ENCODE assay signal across 8 cellular contexts in genomic region chr9:133701981-133702797, GRCh38. TPM values are rescaled to one million over a fixed set of nuclear protein-coding genes. Genes with fewer than 3 reads are reported as not detected.
DNase-seq lines count a peak whose midpoint lies in the region; ATAC-seq and TF ChIP-seq lines count a peak whose summit lies in the region.

No MANE protein-coding gene starts in this region.

- H4K91ac ChIP-seq in IMR-90 (ENCODE audit: insufficient read depth, low read depth, low read length), result peak overlapping the region; percentile 24; the same call in 1 of the 2 replicates

- H4K5ac ChIP-seq in IMR-90 (ENCODE audit: low read depth, low read length), result peak overlapping the region; percentile 98

- H2AFZ ChIP-seq in IMR-90 (replicated peaks; ENCODE audit: low read length, poor library complexity) (peak overlapping the region; percentile 87), PC-3 (ENCODE audit: low read length) (no peak overlapping the region)

- TF ChIP-seq EP300 in esophagus muscularis mucosa (IDR thresholded peaks at IDR 0.05), result no peak

- POLR2A ChIA-PET in IMR-90 (lab: Charles Lee; ENCODE audit: unreplicated experiment) (no interaction called here), PC-3 (lab: Charles Lee; ENCODE audit: unreplicated experiment) (no interaction called here)

- ATAC-seq in IMR-90 (ENCODE audit: low read depth) (peak; percentile 53), GM19328 (IDR thresholded peaks at IDR 0.05; ENCODE audit: unreplicated experiment) (no peak), PC-3 (no peak)

- peaks cover 13% of the 10 kb centered on the region for H3K27me3 Mint-ChIP-seq in progenitor cell of endocrine pancreas
- H3K27me3 Mint-ChIP-seq in type B pancreatic cell, result no peaks in the 10 kb centered on the region

- H3K4me2 ChIP-seq in IMR-90 (ENCODE audit: low read depth, low read length) (peak overlapping the region; percentile 4; the same call in 1 of the 2 replicates), PC-3 (ENCODE audit: low read length) (no peak overlapping the region)

- H3K9me2 ChIP-seq in PC-3 (replicated peaks; ENCODE audit: low read length), result no peaks in the 10 kb centered on the region

- H3F3A ChIP-seq in PC-3 (ENCODE audit: low read length, unreplicated experiment), result no peaks in the 10 kb centered on the region

- H3K4me3 ChIP-seq in IMR-90 (ENCODE audit: insufficient read depth, low read depth, low read length) (no peak overlapping the region), esophagus muscularis mucosa (peak overlapping the region; percentile 34 to 54 (median 39)), retinal pigment epithelial cell (ENCODE audit: low read length) (peak overlapping the region; percentile 36), PC-3 (ENCODE audit: low read length) (no peak overlapping the region)

- H3K79me2 ChIP-seq in PC-3 (ENCODE audit: low read length), result no peaks in the 10 kb centered on the region

- dilution Hi-C loops in IMR-90 (cut with HindIII; ENCODE audit: low sequenced_read_pairs, unreplicated experiment), result no loop called here

- BruUV-seq in IMR-90 (replicated peaks; lab: Mats Ljungman, UMichigan) (no TSS peak), PC-3 (replicated peaks; lab: Mats Ljungman, UMichigan) (no TSS peak)

- intact Hi-C loops in IMR-90 (cut with micrococcal nuclease), result no loop called here
- intact Hi-C loops in esophagus muscularis mucosa (cut with DNase I), result no loop called here
- intact Hi-C loops in PC-3 (cut with micrococcal nuclease), result no loop called here

- H3K9me3 ChIP-seq in IMR-90 (ENCODE audit: control insufficient read depth, insufficient read depth, low read length) (no peaks in the 10 kb centered on the region), esophagus muscularis mucosa (no peaks in the 10 kb centered on the region), PC-3 (ENCODE audit: low read length) (no peaks in the 10 kb centered on the region)

- in situ Hi-C loops in IMR-90 (cut with MboI; ENCODE audit: low sequenced_read_pairs), result no loop called here

- H3K36me3 ChIP-seq in IMR-90 (ENCODE audit: control insufficient read depth, insufficient read depth, low read length) (no peaks in the 10 kb centered on the region), esophagus muscularis mucosa (no peaks in the 10 kb centered on the region), PC-3 (ENCODE audit: low read depth, low read length) (no peaks in the 10 kb centered on the region)

- H3K27ac Mint-ChIP-seq in progenitor cell of endocrine pancreas, result no peak overlapping the region
- no peak overlapping the region for H3K27ac Mint-ChIP-seq in type B pancreatic cell

- H3K4me1 Mint-ChIP-seq in progenitor cell of endocrine pancreas (ENCODE audit: low read depth), result no peaks in the 10 kb centered on the region
- no peaks in the 10 kb centered on the region for H3K4me1 Mint-ChIP-seq in type B pancreatic cell (ENCODE audit: unreplicated experiment)

- H3K56ac ChIP-seq in IMR-90 (ENCODE audit: extremely low read depth, insufficient read depth, low read length), result no peak overlapping the region

- no peak overlapping the region for H2AK5ac ChIP-seq in IMR-90 (ENCODE audit: low read depth, low read length)

- no peak overlapping the region for H3K4ac ChIP-seq in IMR-90 (ENCODE audit: low read depth, low read length)

- H2BK20ac ChIP-seq in IMR-90 (ENCODE audit: low read depth, low read length), result no peak overlapping the region

- no peak overlapping the region for H2BK15ac ChIP-seq in IMR-90 (ENCODE audit: low read depth, low read length)

- H3K9ac ChIP-seq in IMR-90 (ENCODE audit: low read depth, low read length) (peak overlapping the region; percentile 41; the same call in 1 of the 2 replicates), PC-3 (ENCODE audit: low read length) (no peak overlapping the region)

- H4K20me1 ChIP-seq in IMR-90 (ENCODE audit: insufficient read depth, low read length), result no peaks in the 10 kb centered on the region
- no peaks in the 10 kb centered on the region for H4K20me1 ChIP-seq in PC-3 (ENCODE audit: low read length)

- TF ChIP-seq CTCF in IMR-90 (conservative IDR thresholded peaks at IDR 0.05; ENCODE audit: low read depth, low read length) (no peak), esophagus muscularis mucosa (IDR thresholded peaks at IDR 0.05) (no peak), retinal pigment epithelial cell (conservative IDR thresholded peaks at IDR 0.05; ENCODE audit: low read depth, low read length) (no peak), progenitor cell of endocrine pancreas (IDR thresholded peaks at IDR 0.05; ENCODE audit: unreplicated experiment) (no peak), type B pancreatic cell (conservative IDR thresholded peaks at IDR 0.05) (no peak), PC-3 (conservative IDR thresholded peaks at IDR 0.05; ENCODE audit: low read depth, low read length) (no peak)

- H3K27ac ChIP-seq in IMR-90 (ENCODE audit: insufficient read depth, low read length) (no peak overlapping the region), esophagus muscularis mucosa (replicated peaks in 1 of 4) (peak overlapping the region in 1 of 4 donors; percentile 1), PC-3 (ENCODE audit: low read length) (no peak overlapping the region)

- no peak overlapping the region for H2BK120ac ChIP-seq in IMR-90 (ENCODE audit: low read depth, low read length)

- DNase-seq in IMR-90 (peak; percentile 15), esophagus muscularis mucosa (ENCODE audit: extremely low spot score) (no peak), retinal pigment epithelial cell (ENCODE audit: low read depth) (no peak), progenitor cell of endocrine pancreas (ENCODE audit: low spot score, unreplicated experiment) (no peak), type B pancreatic cell (ENCODE audit: extremely low spot score, unreplicated experiment) (no peak), PC-3 (no peak)
- peak; percentile 75 to 78 for DNase-seq in activated CD4-positive, alpha-beta T cell treated with anti-CD3 and anti-CD28 coated beads, Interleukin-2, amount 50 U/mL, for 48 hours

- H3K79me1 ChIP-seq in IMR-90 (ENCODE audit: low read depth in 1 of 2, low read length in 2 of 2), result no peaks in the 10 kb centered on the region

- CTCF ChIA-PET in IMR-90 (lab: Yijun Ruan, JAX), result interaction anchor here (0.7 kb wide), 1 partner anchor 117 kb away, joined by 3 read pairs; no protein-coding TSS in a partner anchor
- CTCF ChIA-PET in PC-3 (lab: Charles Lee), result no interaction called here

- peak overlapping the region; percentile 52; the same call in 1 of the 2 replicates for H3K18ac ChIP-seq in IMR-90 (ENCODE audit: low read depth, low read length)

- H3K14ac ChIP-seq in IMR-90 (replicated peaks; ENCODE audit: low read depth, low read length), result no peak overlapping the region

- H2BK5ac ChIP-seq in IMR-90 (ENCODE audit: low read depth, low read length, poor library complexity, severe bottlenecking), result no peak overlapping the region

- H3K27me3 ChIP-seq in IMR-90 (ENCODE audit: control insufficient read depth, insufficient read depth, low read length) (peaks cover 2% of the 10 kb centered on the region; the same call in 1 of the 2 replicates), esophagus muscularis mucosa (peaks cover 0 to 37% (median 0%) of the 10 kb centered on the region in 4 donors), PC-3 (ENCODE audit: low read length) (no peaks in the 10 kb centered on the region)

- H3K23ac ChIP-seq in IMR-90 (ENCODE audit: low read depth, low read length), result no peak overlapping the region

- WGBS in IMR-90 (ENCODE audit: extremely low coverage in 2 of 2, insufficient read length in 1 of 2), 2 experiments, result 54% methylated on average over 10 of the region's 39 CpGs; no CpG with 5 or more reads in 1 of the 2 experiments
- WGBS in esophagus muscularis mucosa, result no CpG with 5 or more reads among the region's 39 CpGs

- H3K4me3 Mint-ChIP-seq in progenitor cell of endocrine pancreas (ENCODE audit: low read depth) (no peak overlapping the region), type B pancreatic cell (no peak overlapping the region)

- H3K4me1 ChIP-seq in IMR-90 (ENCODE audit: control insufficient read depth, insufficient read depth, low read length) (peaks cover 13% of the 10 kb centered on the region), esophagus muscularis mucosa (peaks cover 8 to 21% (median 15%) of the 10 kb centered on the region in 4 donors), PC-3 (ENCODE audit: insufficient read depth, low read length) (no peaks in the 10 kb centered on the region)

- no peaks in the 10 kb centered on the region for H3K9me1 ChIP-seq in IMR-90 (ENCODE audit: insufficient read depth, low read length)

- TF ChIP-seq RAD21 in IMR-90 (IDR thresholded peaks at IDR 0.05; ENCODE audit: low read length), result no peak

- peak overlapping the region; percentile 60 for H2AK9ac ChIP-seq in IMR-90 (replicated peaks; ENCODE audit: low read depth, low read length, poor library complexity)

- H4K8ac ChIP-seq in IMR-90 (ENCODE audit: low read depth in 2 of 2, low read length in 2 of 2), result peak overlapping the region; percentile 80 to 93

- H3K9me3 Mint-ChIP-seq in progenitor cell of endocrine pancreas (ENCODE audit: low read depth) (no peaks in the 10 kb centered on the region), type B pancreatic cell (no peaks in the 10 kb centered on the region)

- H3K36me3 Mint-ChIP-seq in progenitor cell of endocrine pancreas (ENCODE audit: insufficient read depth) (no peaks in the 10 kb centered on the region), type B pancreatic cell (no peaks in the 10 kb centered on the region)

- TF ChIP-seq POLR2A in IMR-90 (IDR thresholded peaks at IDR 0.05; ENCODE audit: low read depth, low read length) (no peak), esophagus muscularis mucosa (IDR thresholded peaks at IDR 0.05; ENCODE audit: low read depth) (no peak)

TF ChIP-seq in IMR-90, 13 proteins besides CTCF, POLR2A, EP300 and RAD21 (continues in another document):
- TF ChIP-seq CEBPB (IDR thresholded peaks at IDR 0.05; ENCODE audit: low read depth, low read length) (no peak), MXI1 (IDR thresholded peaks at IDR 0.05; ENCODE audit: borderline replicate concordance, low read depth, low read length) (no peak)
- TF ChIP-seq, protein P1, sequence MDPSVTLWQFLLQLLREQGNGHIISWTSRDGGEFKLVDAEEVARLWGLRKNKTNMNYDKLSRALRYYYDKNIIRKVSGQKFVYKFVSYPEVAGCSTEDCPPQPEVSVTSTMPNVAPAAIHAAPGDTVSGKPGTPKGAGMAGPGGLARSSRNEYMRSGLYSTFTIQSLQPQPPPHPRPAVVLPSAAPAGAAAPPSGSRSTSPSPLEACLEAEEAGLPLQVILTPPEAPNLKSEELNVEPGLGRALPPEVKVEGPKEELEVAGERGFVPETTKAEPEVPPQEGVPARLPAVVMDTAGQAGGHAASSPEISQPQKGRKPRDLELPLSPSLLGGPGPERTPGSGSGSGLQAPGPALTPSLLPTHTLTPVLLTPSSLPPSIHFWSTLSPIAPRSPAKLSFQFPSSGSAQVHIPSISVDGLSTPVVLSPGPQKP (IDR thresholded peaks at IDR 0.05; ENCODE audit: borderline replicate concordance, low read depth, low read length), result no peak

RNA-seq across cellular contexts. Expression of gene SARDH, which starts 36.0 kb away (rescaled TPM):
- total RNA-seq in IMR-90 (2012; rRNA removed) (4.7 and 5.0 TPM in 2 replicates), esophagus muscularis mucosa (1 to 10 TPM in 1 of 4 donors, under 1 TPM in 3; 0.39 to 2.9 (median 0.51) TPM), progenitor cell of endocrine pancreas (4.2 and 5.1 TPM in 2 replicates), type B pancreatic cell (ENCODE audit: low replicate concordance) (0.76 and 6.8 TPM in 2 replicates), PC-3 (2014; rRNA removed) (2.5 and 3.4 TPM in 2 replicates)
- polyA plus RNA-seq in IMR-90 (2012; rRNA removed), result 7.5 and 8.5 TPM in 2 replicates
- polyA plus RNA-seq in IMR-90 (2012; cell fraction: cytosol; rRNA removed), result 5.0 and 8.3 TPM in 2 replicates
- polyA plus RNA-seq in IMR-90 (2012; cell fraction: nucleus; rRNA removed; ENCODE audit: low replicate concordance), result 9.2 and 23.8 TPM in 2 replicates

Comparison
In these comparisons a context has a peak if more than half of its experiments do, and no peak if none do; other contexts are left out.
1. DNase-seq: peak in IMR-90 (single experiment) and activated CD4-positive, alpha-beta T cell treated with anti-CD3 and anti-CD28 coated beads, Interleukin-2, amount 50 U/mL, for 48 hours (2 of 2); none in esophagus muscularis mucosa (single experiment), retinal pigment epithelial cell (single experiment), progenitor cell of endocrine pancreas (single experiment), type B pancreatic cell (single experiment) and PC-3 (single experiment).
2. H3K4me3 ChIP-seq: peak in esophagus muscularis mucosa (4 of 4) and retinal pigment epithelial cell (single experiment); none in IMR-90 (single experiment) and PC-3 (single experiment).